In genomic region chr3:7959094-7959493, GRCh38 we compare ENCODE assay signal across 10 cellular contexts.
"Had no signal": no experiment of that assay in that cellular context is flagged by ENCODE, and none has a peak within 500 bp of the region (broad histone marks: within the 10 kb centered on the region; RNA-seq: fewer than 3 reads in every experiment).

No MANE protein-coding gene starts in this region.

- H3K36me3 ChIP-seq: HAP-1 had no signal

- H3K4me3 ChIP-seq: GM23248, GM23338, HAP-1 had no signal

- H3K9me3 ChIP-seq: HAP-1 had no signal

- ATAC-seq: GM23338, HCT116 had no signal

- DNase-seq: GM23248, H7, H9, HCEC 1CT, HFFc6 had no signal

- H3K4me2 ChIP-seq: GM23338 had no signal

- H2AFZ ChIP-seq: GM23248, GM23338 had no signal

- H3K27ac ChIP-seq: GM23248 had no signal

- H3K9ac ChIP-seq: GM23248 had no signal

- FAIRE-seq: H1, H54 had no signal

- H3K4me1 ChIP-seq: HAP-1 had no signal
